ENCODE assay signal across 13 cellular contexts in the genomic region with DNA sequence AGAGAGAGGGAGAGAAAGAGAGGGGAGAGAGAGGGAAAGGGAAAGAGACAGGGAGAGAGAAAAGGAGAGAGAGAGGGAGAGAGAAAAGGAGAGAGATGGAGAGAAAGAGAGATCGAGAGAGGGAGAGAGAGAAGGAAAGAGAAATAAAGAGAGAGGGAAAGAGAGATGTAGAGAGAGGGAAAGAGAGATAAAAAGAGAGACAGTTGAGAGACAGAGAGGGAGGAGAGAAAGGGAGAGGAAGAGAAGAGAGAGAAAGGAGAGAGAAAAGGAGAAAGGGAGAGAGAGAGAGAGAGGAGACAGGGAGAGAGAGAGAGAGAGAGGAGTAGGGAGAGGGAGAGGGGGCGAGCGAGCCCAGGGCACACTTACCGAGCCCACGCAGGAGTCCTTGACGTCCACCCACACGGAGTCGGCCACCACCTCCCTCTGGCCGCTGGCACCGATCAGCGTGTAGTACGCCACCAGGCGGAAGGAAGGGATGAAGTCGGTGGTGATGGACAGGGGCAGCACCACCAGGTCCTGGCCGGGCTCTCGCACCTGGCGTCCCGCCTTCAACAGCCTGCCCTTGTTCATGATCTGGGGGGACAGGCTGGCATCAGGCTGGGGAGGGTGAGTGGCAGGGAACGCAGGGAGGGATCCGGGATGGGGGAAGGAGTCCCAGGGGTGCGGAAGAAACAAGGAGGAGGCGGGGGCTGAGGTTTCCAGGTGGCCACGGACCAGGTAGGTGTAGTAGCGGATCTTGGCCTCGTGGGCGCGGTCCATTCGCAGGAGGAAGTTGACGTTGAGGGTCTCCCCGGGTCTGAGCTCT. TPM values are rescaled to one million over a fixed set of nuclear protein-coding genes. Genes with fewer than 3 reads are reported as not detected.
DNase-seq lines count a peak whose midpoint lies in the region; ATAC-seq and TF ChIP-seq lines count a peak whose summit lies in the region.
"Had no signal": no experiment of that assay in that cellular context is flagged by ENCODE, and none has a peak within 500 bp of the region (broad histone marks: within the 10 kb centered on the region; RNA-seq: fewer than 3 reads in every experiment).

No MANE protein-coding gene starts in this region.

- H3K36me3 ChIP-seq in heart right ventricle: peaks cover 0 to 7% (median 0%) of the 10 kb centered on the region in 9 donors

- H3K9me3 ChIP-seq in heart right ventricle: no peaks in the 10 kb centered on the region

- no peaks in the 10 kb centered on the region for H3K4me1 ChIP-seq in heart right ventricle

- peaks cover 0 to 58% (median 44%) of the 10 kb centered on the region in 7 donors for H3K27me3 ChIP-seq in heart right ventricle

- 19 to 21% methylated on average over 29 to 30 of the region's 30 CpGs for WGBS in heart right ventricle, 2 donors

- H3K27ac ChIP-seq in heart right ventricle: no peak overlapping the region
- H3K27ac ChIP-seq: C4-2B, KMS-11 had no signal

- H3K9me3 Mint-ChIP-seq in type B pancreatic cell: no peaks in the 10 kb centered on the region

- no peaks in the 10 kb centered on the region for H3K4me1 Mint-ChIP-seq in type B pancreatic cell (ENCODE audit: unreplicated experiment)

- H3K36me3 Mint-ChIP-seq in type B pancreatic cell: no peaks in the 10 kb centered on the region

- no peak for ATAC-seq in Right ventricle myocardium inferior
- ATAC-seq in heart right ventricle: no peak
- ATAC-seq in HG03378 (IDR thresholded peaks at IDR 0.05; ENCODE audit: unreplicated experiment): no peak
- ATAC-seq in GM21360 (IDR thresholded peaks at IDR 0.05; ENCODE audit: unreplicated experiment): no peak

- TF ChIP-seq CTCF in heart right ventricle (IDR thresholded peaks at IDR 0.05) (no peak), type B pancreatic cell (conservative IDR thresholded peaks at IDR 0.05) (peak; percentile 18)

- H3K4me3 Mint-ChIP-seq in type B pancreatic cell: no peak overlapping the region

- H3K27me3 Mint-ChIP-seq in type B pancreatic cell: peaks cover 52% of the 10 kb centered on the region

- DNase-seq in Right ventricle myocardium inferior (ENCODE audit: missing footprints) (peak; percentile 74), heart right ventricle (no peak), RPMI8226 (peak; percentile 56), iPS-NIHi7 (ENCODE audit: extremely low spot score) (peak; percentile 71), type B pancreatic cell (ENCODE audit: extremely low spot score, unreplicated experiment) (no peak), NCI-H510A (lab: John Stamatoyannopoulos, UW) (no peak)
- DNase-seq: amniotic stem cell; NCI-H2171; stimulated activated naive CD4-positive, alpha-beta T cell treated with Interleukin-2 at 50 U/mL for 16 hours had no signal

- no peak overlapping the region for H3K27ac Mint-ChIP-seq in type B pancreatic cell

- intact Hi-C loops in Right ventricle myocardium inferior (cut with DNase I) (no loop called here), heart right ventricle (cut with DNase I) (no loop called here)

- no peak overlapping the region for H3K4me3 ChIP-seq in heart right ventricle

RNA-seq across cellular contexts. Expression of gene C3, which starts 10.0 kb away (rescaled TPM):
- total RNA-seq in Right ventricle myocardium inferior (482 TPM), heart right ventricle (100 to 1,000 TPM in 5 of 10 donors, 10 to 100 TPM in 5; 23.0 to 438 (median 111) TPM), type B pancreatic cell (ENCODE audit: low replicate concordance) (8.2 and 14.2 TPM in 2 replicates)
- polyA plus RNA-seq in heart right ventricle: 100 to 1,000 TPM; 275 to 475 TPM

RNA-seq across cellular contexts. Expression of gene GPR108, which starts 26.9 kb away (rescaled TPM):
- 23.9 TPM for total RNA-seq in Right ventricle myocardium inferior
- total RNA-seq in heart right ventricle: 10 to 100 TPM; 20.4 to 33.6 (median 21.5) TPM
- polyA plus RNA-seq in heart right ventricle: 10 to 100 TPM; 43.1 to 62.0 TPM
- 55.4 and 56.1 TPM in 2 replicates for total RNA-seq in type B pancreatic cell (ENCODE audit: low replicate concordance)

RNA-seq across cellular contexts. Expression of gene TRIP10, which starts 29.0 kb away (rescaled TPM):
- total RNA-seq in Right ventricle myocardium inferior (147 TPM), heart right ventricle (100 to 1,000 TPM in 1 of 10 donors, 10 to 100 TPM in 9; 60.6 to 152 (median 73.5) TPM), type B pancreatic cell (ENCODE audit: low replicate concordance) (35.1 and 42.3 TPM in 2 replicates)
- 100 to 1,000 TPM in 1 of 2 donors, 10 to 100 TPM in 1; 93.7 to 314 TPM for polyA plus RNA-seq in heart right ventricle

RNA-seq across cellular contexts. Expression of gene TNFSF14, which starts 40.5 kb away (rescaled TPM):
- total RNA-seq in Right ventricle myocardium inferior (0.73 TPM), heart right ventricle (1 to 10 TPM in 2 of 10 donors, under 1 TPM in 7, not detected in 1; 0.06 to 1.9 (median 0.42) TPM), type B pancreatic cell (ENCODE audit: low replicate concordance) (not detected in 2 replicates)
- under 1 TPM; 0.23 to 0.51 TPM for polyA plus RNA-seq in heart right ventricle

RNA-seq across cellular contexts. Expression of gene SH2D3A, which starts 56.8 kb away (rescaled TPM):
- total RNA-seq in Right ventricle myocardium inferior (not detected), heart right ventricle (under 1 TPM in 5 of 10 donors, not detected in 5; 0.16 to 0.79 (median 0.36) TPM), type B pancreatic cell (ENCODE audit: low replicate concordance) (17.4 and 47.5 TPM in 2 replicates)
- polyA plus RNA-seq in heart right ventricle: under 1 TPM; 0.17 to 0.37 TPM

Comparison
In these comparisons a context has a peak if more than half of its experiments do, and no peak if none do; other contexts are left out.
1. DNase-seq: peak in Right ventricle myocardium inferior (single experiment), RPMI8226 (single experiment) and iPS-NIHi7 (single experiment); none in heart right ventricle (0 of 2), type B pancreatic cell (single experiment) and NCI-H510A (single experiment).